In the genomic region with DNA sequence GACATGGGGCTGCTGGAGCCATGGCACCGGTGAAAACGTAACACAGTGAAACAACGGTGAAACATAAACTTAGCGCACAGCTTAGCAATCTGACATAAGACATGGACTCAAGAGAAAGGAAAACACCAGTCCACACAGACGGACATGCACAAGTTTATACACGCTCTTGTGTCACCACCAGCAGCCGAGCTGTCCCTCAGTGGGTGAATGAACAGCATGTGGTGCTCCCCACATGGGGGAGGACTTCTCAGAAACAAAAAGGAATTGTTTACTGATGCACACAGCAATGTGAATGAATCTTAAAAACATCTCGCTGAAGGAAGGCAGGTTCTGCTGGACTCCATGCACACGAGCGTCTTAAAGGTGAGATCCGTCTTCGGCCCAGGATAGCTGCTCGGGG, we compare ENCODE assay signal across 1 cellular context.
TF ChIP-seq lines count a peak whose summit lies in the region.

No MANE protein-coding gene starts in this region.

TF ChIP-seq in HepG2, 621 proteins besides CTCF, POLR2A, EP300 and RAD21:
- TF ChIP-seq ZNF761 (CRISPR knock-in tag; conservative IDR thresholded peaks at IDR 0.05) (no peak), ZNF263 (CRISPR knock-in tag; IDR thresholded peaks at IDR 0.05) (peak; percentile 65), RBM22 (optimal IDR thresholded peaks at IDR 0.05; ENCODE audit: low read length) (peak; percentile 21)
